Comparison of ENCODE assay signal across 1 cellular context in the genomic region with DNA sequence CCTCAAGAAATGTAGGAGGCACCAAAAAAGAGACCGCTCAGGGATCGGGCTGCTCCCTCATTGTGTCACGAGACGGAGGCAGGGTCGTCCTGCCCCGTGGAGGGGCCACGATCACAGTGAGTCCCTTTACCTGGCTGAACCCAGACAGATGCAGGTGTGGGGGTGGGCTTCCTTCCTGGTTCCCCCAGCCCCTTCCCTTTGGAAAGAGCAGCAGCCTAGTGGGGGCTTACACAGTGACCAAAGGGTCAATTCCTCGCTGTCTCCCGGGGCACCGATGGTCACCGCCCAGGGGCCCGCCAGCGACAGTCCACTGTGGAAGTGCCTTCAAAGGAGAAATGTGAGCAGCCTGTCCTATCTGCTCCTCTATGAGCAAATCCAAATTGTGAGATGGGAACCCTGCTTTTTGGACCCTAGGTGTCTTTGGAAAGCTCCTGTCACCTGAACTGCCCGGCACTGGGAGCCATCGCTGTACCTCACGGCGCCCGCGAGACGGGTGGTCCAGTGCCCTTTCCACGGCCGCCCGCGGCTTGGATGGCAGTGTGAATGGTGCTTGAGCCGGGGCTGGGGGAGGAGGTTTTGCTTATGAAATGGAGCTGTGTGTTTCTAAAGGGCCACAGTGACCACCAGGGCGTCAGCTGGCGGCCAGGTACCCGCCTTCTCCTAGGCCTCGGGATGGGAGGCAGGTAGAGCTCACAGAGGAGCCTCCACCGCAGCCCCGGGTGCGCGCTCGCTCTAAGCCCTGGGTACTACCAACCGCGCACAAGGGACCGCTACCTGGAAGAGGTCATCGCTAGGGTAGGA.
TF ChIP-seq lines count a peak whose summit lies in the region.

No MANE protein-coding gene starts in this region.

TF ChIP-seq in neural cell, 6 proteins besides CTCF, POLR2A, EP300 and RAD21 (continued from another document):
- TF ChIP-seq, protein P1, sequence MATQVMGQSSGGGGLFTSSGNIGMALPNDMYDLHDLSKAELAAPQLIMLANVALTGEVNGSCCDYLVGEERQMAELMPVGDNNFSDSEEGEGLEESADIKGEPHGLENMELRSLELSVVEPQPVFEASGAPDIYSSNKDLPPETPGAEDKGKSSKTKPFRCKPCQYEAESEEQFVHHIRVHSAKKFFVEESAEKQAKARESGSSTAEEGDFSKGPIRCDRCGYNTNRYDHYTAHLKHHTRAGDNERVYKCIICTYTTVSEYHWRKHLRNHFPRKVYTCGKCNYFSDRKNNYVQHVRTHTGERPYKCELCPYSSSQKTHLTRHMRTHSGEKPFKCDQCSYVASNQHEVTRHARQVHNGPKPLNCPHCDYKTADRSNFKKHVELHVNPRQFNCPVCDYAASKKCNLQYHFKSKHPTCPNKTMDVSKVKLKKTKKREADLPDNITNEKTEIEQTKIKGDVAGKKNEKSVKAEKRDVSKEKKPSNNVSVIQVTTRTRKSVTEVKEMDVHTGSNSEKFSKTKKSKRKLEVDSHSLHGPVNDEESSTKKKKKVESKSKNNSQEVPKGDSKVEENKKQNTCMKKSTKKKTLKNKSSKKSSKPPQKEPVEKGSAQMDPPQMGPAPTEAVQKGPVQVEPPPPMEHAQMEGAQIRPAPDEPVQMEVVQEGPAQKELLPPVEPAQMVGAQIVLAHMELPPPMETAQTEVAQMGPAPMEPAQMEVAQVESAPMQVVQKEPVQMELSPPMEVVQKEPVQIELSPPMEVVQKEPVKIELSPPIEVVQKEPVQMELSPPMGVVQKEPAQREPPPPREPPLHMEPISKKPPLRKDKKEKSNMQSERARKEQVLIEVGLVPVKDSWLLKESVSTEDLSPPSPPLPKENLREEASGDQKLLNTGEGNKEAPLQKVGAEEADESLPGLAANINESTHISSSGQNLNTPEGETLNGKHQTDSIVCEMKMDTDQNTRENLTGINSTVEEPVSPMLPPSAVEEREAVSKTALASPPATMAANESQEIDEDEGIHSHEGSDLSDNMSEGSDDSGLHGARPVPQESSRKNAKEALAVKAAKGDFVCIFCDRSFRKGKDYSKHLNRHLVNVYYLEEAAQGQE (IDR thresholded peaks at IDR 0.05; ENCODE audit: borderline replicate concordance), result no peak
- TF ChIP-seq TAF1 (IDR thresholded peaks at IDR 0.05; ENCODE audit: low read depth) (no peak), SMC3 (conservative IDR thresholded peaks at IDR 0.05; ENCODE audit: poor library complexity) (no peak), POLR2AphosphoS5 (IDR thresholded peaks at IDR 0.05) (no peak), MXI1 (conservative IDR thresholded peaks at IDR 0.05; ENCODE audit: poor library complexity, severe bottlenecking) (no peak)
TF ChIP-seq in neural cell: peak in this region for 0.
